Comparison of ENCODE assay signal across 15 cellular contexts in genomic region chr1:237205400-237206064, GRCh38.
DNase-seq lines count a peak whose midpoint lies in the region; ATAC-seq and TF ChIP-seq lines count a peak whose summit lies in the region.
"Had no signal": no experiment of that assay in that cellular context is flagged by ENCODE, and none has a peak within 500 bp of the region (broad histone marks: within the 10 kb centered on the region; RNA-seq: fewer than 3 reads in every experiment).

No MANE protein-coding gene starts in this region.

- no peak overlapping the region for H2AFZ ChIP-seq in hepatocyte

- no peak overlapping the region for H3K4me3 ChIP-seq in brain microvascular endothelial cell (ENCODE audit: low read depth, low read length)
- H3K4me3 ChIP-seq in hepatocyte, result no peak overlapping the region
- no peak overlapping the region for H3K4me3 ChIP-seq in transverse colon

- no peak for TF ChIP-seq EP300 in transverse colon (IDR thresholded peaks at IDR 0.05; ENCODE audit: low read depth)

- peaks cover 9% of the 10 kb centered on the region for H3K27me3 Mint-ChIP-seq in stimulated activated memory B cell treated with anti-CD40 and anti-IgM and Interleukin-4, amounts not matched to agents 10 μg/mL and 1 μg/mL and 100 μg/mL, for 72 hours
- H3K27me3 Mint-ChIP-seq in activated CD8-positive, alpha-beta T cell treated with anti-CD3 and anti-CD28 coated beads for 36 hours, result no peaks in the 10 kb centered on the region
- H3K27me3 Mint-ChIP-seq: activated naive CD4-positive, alpha-beta T cell treated with anti-CD3 and anti-CD28 coated beads, Interleukin-2, amount 50 U/mL, for 24 hours had no signal

- no peak overlapping the region for H3K4me2 ChIP-seq in hepatocyte

- in situ Hi-C loops in brain microvascular endothelial cell (cut with HindIII; ENCODE audit: low pct_ligation_motif_present, low sequenced_read_pairs), result no loop called here
- in situ Hi-C loops in transverse colon (cut with MboI; ENCODE audit: low pct_ligation_motif_present in 1 of 4, low pct_unique_long_range_greater_than_20kb in 1 of 4, low sequenced_read_pairs in 3 of 4), result no loop called here

- H3K36me3 ChIP-seq in brain microvascular endothelial cell (replicated peaks), result no peaks in the 10 kb centered on the region
- no peaks in the 10 kb centered on the region for H3K36me3 ChIP-seq in hepatocyte (replicated peaks; ENCODE audit: insufficient read depth, low read depth)
- no peaks in the 10 kb centered on the region for H3K36me3 ChIP-seq in transverse colon

- H3K9me3 ChIP-seq in hepatocyte (ENCODE audit: low read depth) (no peaks in the 10 kb centered on the region), transverse colon (no peaks in the 10 kb centered on the region)

- no peaks in the 10 kb centered on the region for H3K4me1 Mint-ChIP-seq in stimulated activated memory B cell treated with anti-CD40 and anti-IgM and Interleukin-4, amounts not matched to agents 10 μg/mL and 1 μg/mL and 100 μg/mL, for 72 hours
- H3K4me1 Mint-ChIP-seq in activated CD8-positive, alpha-beta T cell treated with anti-CD3 and anti-CD28 coated beads for 36 hours (ENCODE audit: low read depth), result no peaks in the 10 kb centered on the region
- H3K4me1 Mint-ChIP-seq: activated naive CD4-positive, alpha-beta T cell treated with anti-CD3 and anti-CD28 coated beads, Interleukin-2, amount 50 U/mL, for 24 hours had no signal

- POLR2A ChIA-PET in activated CD8-positive, alpha-beta T cell treated with anti-CD3 and anti-CD28 coated beads for 36 hours (lab: Charles Lee), result no interaction called here

- H3K27me3 ChIP-seq in brain microvascular endothelial cell (replicated peaks) (no peaks in the 10 kb centered on the region), hepatocyte (no peaks in the 10 kb centered on the region), transverse colon (no peaks in the 10 kb centered on the region)

- no peak for TF ChIP-seq POLR2A in transverse colon (IDR thresholded peaks at IDR 0.05)

- no peaks in the 10 kb centered on the region for H3K36me3 Mint-ChIP-seq in stimulated activated memory B cell treated with anti-CD40 and anti-IgM and Interleukin-4, amounts not matched to agents 10 μg/mL and 1 μg/mL and 100 μg/mL, for 72 hours
- H3K36me3 Mint-ChIP-seq in activated naive CD4-positive, alpha-beta T cell treated with anti-CD3 and anti-CD28 coated beads, Interleukin-2, amount 50 U/mL, for 72 hours, result no peaks in the 10 kb centered on the region
- H3K36me3 Mint-ChIP-seq in activated CD8-positive, alpha-beta T cell treated with anti-CD3 and anti-CD28 coated beads for 36 hours (ENCODE audit: low read depth), result no peaks in the 10 kb centered on the region
- H3K36me3 Mint-ChIP-seq: activated naive CD4-positive, alpha-beta T cell treated with anti-CD3 and anti-CD28 coated beads, Interleukin-2, amount 50 U/mL, for 24 hours had no signal

- H4K20me1 ChIP-seq in hepatocyte (ENCODE audit: insufficient read depth, poor library complexity, severe bottlenecking), result no peaks in the 10 kb centered on the region

- no peaks in the 10 kb centered on the region for H3K9me2 ChIP-seq in hepatocyte (replicated peaks; ENCODE audit: insufficient read depth)

- no peak overlapping the region for H3K4me3 Mint-ChIP-seq in stimulated activated memory B cell treated with anti-CD40 and anti-IgM and Interleukin-4, amounts not matched to agents 10 μg/mL and 1 μg/mL and 100 μg/mL, for 72 hours
- no peak overlapping the region for H3K4me3 Mint-ChIP-seq in activated CD8-positive, alpha-beta T cell treated with anti-CD3 and anti-CD28 coated beads for 36 hours
- H3K4me3 Mint-ChIP-seq: activated naive CD4-positive, alpha-beta T cell treated with anti-CD3 and anti-CD28 coated beads, Interleukin-2, amount 50 U/mL, for 24 hours had no signal

- no peaks in the 10 kb centered on the region for H3K79me2 ChIP-seq in hepatocyte

- intact Hi-C loops in transverse colon (cut with DNase I; ENCODE audit: low total_unique reads), result no loop called here
- intact Hi-C loops in activated CD8-positive, alpha-beta T cell treated with anti-CD3 and anti-CD28 coated beads for 36 hours (cut with micrococcal nuclease), result no loop called here

- CTCF ChIA-PET in activated CD8-positive, alpha-beta T cell treated with anti-CD3 and anti-CD28 coated beads for 36 hours (lab: Charles Lee), result no interaction called here

- WGBS in hepatocyte (ENCODE audit: low lambda C conversion rate, missing lambda C conversion rate), result 86% methylated on average over 14 of the region's 14 CpGs
- 69 to 72% methylated on average over 5 to 14 of the region's 14 CpGs for WGBS in transverse colon (ENCODE audit: low coverage in 1 of 2), 2 donors

- H3K4me1 ChIP-seq in hepatocyte (ENCODE audit: insufficient read depth), result no peaks in the 10 kb centered on the region
- H3K4me1 ChIP-seq in transverse colon, result no peaks in the 10 kb centered on the region

- H3K9me3 Mint-ChIP-seq in stimulated activated memory B cell treated with anti-CD40 and anti-IgM and Interleukin-4, amounts not matched to agents 10 μg/mL and 1 μg/mL and 100 μg/mL, for 72 hours, result no peaks in the 10 kb centered on the region
- H3K9me3 Mint-ChIP-seq in activated naive CD4-positive, alpha-beta T cell treated with anti-CD3 and anti-CD28 coated beads, Interleukin-2, amount 50 U/mL, for 72 hours, result no peaks in the 10 kb centered on the region
- no peaks in the 10 kb centered on the region for H3K9me3 Mint-ChIP-seq in activated CD8-positive, alpha-beta T cell treated with anti-CD3 and anti-CD28 coated beads for 36 hours
- H3K9me3 Mint-ChIP-seq: activated naive CD4-positive, alpha-beta T cell treated with anti-CD3 and anti-CD28 coated beads, Interleukin-2, amount 50 U/mL, for 24 hours had no signal

- TF ChIP-seq CTCF in brain microvascular endothelial cell (IDR thresholded peaks at IDR 0.05; ENCODE audit: low read depth, low read length, missing control alignments) (no peak), hepatocyte (IDR thresholded peaks at IDR 0.05; ENCODE audit: poor library complexity) (no peak), transverse colon (IDR thresholded peaks at IDR 0.05) (no peak)
- TF ChIP-seq CTCF in activated CD8-positive, alpha-beta T cell treated with anti-CD3 and anti-CD28 coated beads for 36 hours (IDR thresholded peaks at IDR 0.05), result no peak

- ATAC-seq in stimulated activated memory B cell treated with anti-CD40 and anti-IgM and Interleukin-4, amounts not matched to agents 10 μg/mL and 1 μg/mL and 100 μg/mL, for 72 hours, result peak; percentile 48
- no peak for ATAC-seq in activated naive CD4-positive, alpha-beta T cell treated with anti-CD3 and anti-CD28 coated beads, Interleukin-2, amount 50 U/mL, for 72 hours
- ATAC-seq in HG02870 (IDR thresholded peaks at IDR 0.05; ENCODE audit: unreplicated experiment), result no peak
- no peak for ATAC-seq in activated CD8-positive, alpha-beta T cell treated with anti-CD3 and anti-CD28 coated beads for 36 hours

- no peak overlapping the region for H3K27ac ChIP-seq in brain microvascular endothelial cell
- H3K27ac ChIP-seq in hepatocyte, result no peak overlapping the region
- no peak overlapping the region for H3K27ac ChIP-seq in transverse colon

- H3K27ac Mint-ChIP-seq in stimulated activated memory B cell treated with anti-CD40 and anti-IgM and Interleukin-4, amounts not matched to agents 10 μg/mL and 1 μg/mL and 100 μg/mL, for 72 hours, result no peak overlapping the region
- H3K27ac Mint-ChIP-seq in activated naive CD4-positive, alpha-beta T cell treated with anti-CD3 and anti-CD28 coated beads, Interleukin-2, amount 50 U/mL, for 72 hours, result no peak overlapping the region
- no peak overlapping the region for H3K27ac Mint-ChIP-seq in activated CD8-positive, alpha-beta T cell treated with anti-CD3 and anti-CD28 coated beads for 36 hours
- H3K27ac Mint-ChIP-seq: activated naive CD4-positive, alpha-beta T cell treated with anti-CD3 and anti-CD28 coated beads, Interleukin-2, amount 50 U/mL, for 24 hours had no signal

- DNase-seq in HS-5 (ENCODE audit: low read depth), result peak; percentile 25
- DNase-seq in brain microvascular endothelial cell, result peak; percentile 24
- DNase-seq in hepatocyte (ENCODE audit: low spot score), result peak; percentile 19
- no peak for DNase-seq in activated naive CD4-positive, alpha-beta T cell treated with anti-CD3 and anti-CD28 coated beads, Interleukin-2, amount 50 U/mL, for 72 hours (ENCODE audit: low spot score in 2 of 2)
- DNase-seq in transverse colon, result no peak
- DNase-seq in activated CD8-positive, alpha-beta T cell treated with anti-CD3 and anti-CD28 coated beads for 36 hours, result no peak
- DNase-seq: activated CD4-positive, CD25-positive, alpha-beta regulatory T cell; DMS79; mesendoderm; NCI-H1105 treated with DMSO at 0.1 percent for 48 hours; NCI-H446 treated with DMSO at 0.1 percent for 48 hours; nucleus accumbens had no signal

Comparison
In these comparisons a context has a peak if more than half of its experiments do, and no peak if none do; other contexts are left out.
1. DNase-seq: peak in HS-5 (single experiment), brain microvascular endothelial cell (single experiment) and hepatocyte (single experiment); none in activated naive CD4-positive, alpha-beta T cell treated with anti-CD3 and anti-CD28 coated beads, Interleukin-2, amount 50 U/mL, for 72 hours (0 of 2), transverse colon (single experiment) and activated CD8-positive, alpha-beta T cell treated with anti-CD3 and anti-CD28 coated beads for 36 hours (single experiment).